In genomic region chr1:185562623-185563359, GRCh38 we compare ENCODE assay signal across 18 cellular contexts.
DNase-seq lines count a peak whose midpoint lies in the region; ATAC-seq, FAIRE-seq and TF ChIP-seq lines count a peak whose summit lies in the region.
"Had no signal": no experiment of that assay in that cellular context is flagged by ENCODE, and none has a peak within 500 bp of the region (broad histone marks: within the 10 kb centered on the region; RNA-seq: fewer than 3 reads in every experiment).

No MANE protein-coding gene starts in this region.

- H3K9me3 ChIP-seq in T-helper 17 cell (ENCODE audit: control insufficient read depth, low read length, poor library complexity, severe bottlenecking) (no peaks in the 10 kb centered on the region), right atrium auricular region (no peaks in the 10 kb centered on the region)
- H3K9me3 ChIP-seq: HAP-1, Peyer's patch, SK-N-SH had no signal

- TF ChIP-seq CTCF in D721Med (IDR thresholded peaks at IDR 0.05; ENCODE audit: insufficient read depth, missing control alignments) = no peak
- TF ChIP-seq CTCF in right atrium auricular region (IDR thresholded peaks at IDR 0.05) = no peak

- H3K27me3 Mint-ChIP-seq in T-helper 17 cell (no peaks in the 10 kb centered on the region), memory B cell (no peaks in the 10 kb centered on the region)

- H3K4me1 Mint-ChIP-seq in T-helper 17 cell = peaks cover 53% of the 10 kb centered on the region
- peaks cover 35% of the 10 kb centered on the region for H3K4me1 Mint-ChIP-seq in memory B cell

- H3K4me1 ChIP-seq in right atrium auricular region = peaks cover 0 to 6% of the 10 kb centered on the region in 2 donors

- H3K36me3 ChIP-seq in right atrium auricular region = no peaks in the 10 kb centered on the region
- H3K36me3 ChIP-seq: HAP-1, Peyer's patch had no signal

- H3K36me3 Mint-ChIP-seq in T-helper 17 cell (ENCODE audit: low read depth) (peaks cover 2% of the 10 kb centered on the region), memory B cell (no peaks in the 10 kb centered on the region)

- no peak overlapping the region for H3K4me3 ChIP-seq in right atrium auricular region
- H3K4me3 ChIP-seq: HAP-1, Peyer's patch had no signal

- peaks cover 2% of the 10 kb centered on the region for H3K9me3 Mint-ChIP-seq in memory B cell

- H3K27ac Mint-ChIP-seq in T-helper 17 cell = peak overlapping the region; percentile 98
- H3K27ac Mint-ChIP-seq in memory B cell = peak overlapping the region; percentile 60

- no peaks in the 10 kb centered on the region for H3K27me3 ChIP-seq in right atrium auricular region
- H3K27me3 ChIP-seq: Peyer's patch had no signal

- H3K4me3 Mint-ChIP-seq in T-helper 17 cell (no peak overlapping the region), memory B cell (no peak overlapping the region)

- DNase-seq in D721Med (ENCODE audit: insufficient read length, low spot score) (no peak), T-helper 17 cell (no peak), memory B cell (ENCODE audit: low spot score in 2 of 2) (no peak), putamen (ENCODE audit: low spot score) (peak; percentile 54), right atrium auricular region (ENCODE audit: low spot score) (no peak), islet precursor cell (no peak), NCI-H146 treated with DMSO at 0.1 percent for 48 hours (lab: John Stamatoyannopoulos, UW; ENCODE audit: unreplicated experiment) (no peak)
- DNase-seq: DMS53, MV-4-11, NCI-H146, NCI-H2107, NCI-H226, NCI-H69, Peyer's patch, Right ventricle myocardium superior, SK-N-SH had no signal

- no peak for ATAC-seq in T-helper 17 cell
- no peak for ATAC-seq in memory B cell (ENCODE audit: low read depth)

- no peak overlapping the region for H3K27ac ChIP-seq in right atrium auricular region
- H3K27ac ChIP-seq: Peyer's patch had no signal

- peak; percentile 87 for FAIRE-seq in D721Med (lab: Jason Lieb, UNC)
- FAIRE-seq: GM12891 had no signal
